Comparison of ENCODE assay signal across 12 cellular contexts in genomic region chr9:86766912-86767311, GRCh38.
DNase-seq lines count a peak whose midpoint lies in the region; ATAC-seq, FAIRE-seq and TF ChIP-seq lines count a peak whose summit lies in the region.
"Had no signal": no experiment of that assay in that cellular context is flagged by ENCODE, and none has a peak within 500 bp of the region (broad histone marks: within the 10 kb centered on the region; RNA-seq: fewer than 3 reads in every experiment).

No MANE protein-coding gene starts in this region.

- FAIRE-seq in bronchial epithelial cell (lab: Jason Lieb, UNC), result no peak
- FAIRE-seq: K562 had no signal

- no peak for ATAC-seq in HG03521 (IDR thresholded peaks at IDR 0.05; ENCODE audit: unreplicated experiment)
- ATAC-seq: K562 had no signal

- TF ChIP-seq CTCF in bronchial epithelial cell (IDR thresholded peaks at IDR 0.05; ENCODE audit: insufficient read depth, low read length, severe bottlenecking), result no peak

- H3K27me3 ChIP-seq in bronchial epithelial cell (ENCODE audit: control insufficient read depth, insufficient read depth, low read length), result no peaks in the 10 kb centered on the region
- H3K27me3 ChIP-seq: heart left ventricle had no signal

- no peak overlapping the region for H3K4me3 ChIP-seq in bronchial epithelial cell (ENCODE audit: low read depth, low read length)
- H3K4me3 ChIP-seq: heart left ventricle, K562 had no signal

- in situ Hi-C loops in Caki2 (cut with HindIII; ENCODE audit: low pct_unique_long_range_greater_than_20kb, low sequenced_read_pairs), result no loop called here

- DNase-seq in Caki2 (ENCODE audit: low read depth) (peak; percentile 86), NCI-H460 (ENCODE audit: extremely low read depth, low read depth) (peak; percentile 28), bronchial epithelial cell (ENCODE audit: low read depth) (peak; percentile 87), mucosa of gallbladder (ENCODE audit: low spot score) (peak; percentile 33), germinal center (ENCODE audit: low spot score) (no peak), NCI-H1694 (lab: John Stamatoyannopoulos, UW) (no peak)
- no peak for DNase-seq in activated CD4-positive, alpha-beta T cell treated with anti-CD3 and anti-CD28 coated beads for 48 hours
- DNase-seq: activated naive CD4-positive, alpha-beta T cell treated with anti-CD3 and anti-CD28 coated beads for 36 hours; DND-41; heart left ventricle had no signal

- H3K36me3 ChIP-seq in bronchial epithelial cell (ENCODE audit: control insufficient read depth, insufficient read depth, low read length), result no peaks in the 10 kb centered on the region
- H3K36me3 ChIP-seq: heart left ventricle had no signal

Comparison
In these comparisons a context has a peak if more than half of its experiments do, and no peak if none do; other contexts are left out.
1. DNase-seq: peak in Caki2 (single experiment), NCI-H460 (single experiment), bronchial epithelial cell (single experiment) and mucosa of gallbladder (single experiment); none in activated CD4-positive, alpha-beta T cell treated with anti-CD3 and anti-CD28 coated beads for 48 hours (single experiment), germinal center (single experiment) and NCI-H1694 (single experiment).